29 cellular contexts compared by ENCODE assay signal in the genomic region with DNA sequence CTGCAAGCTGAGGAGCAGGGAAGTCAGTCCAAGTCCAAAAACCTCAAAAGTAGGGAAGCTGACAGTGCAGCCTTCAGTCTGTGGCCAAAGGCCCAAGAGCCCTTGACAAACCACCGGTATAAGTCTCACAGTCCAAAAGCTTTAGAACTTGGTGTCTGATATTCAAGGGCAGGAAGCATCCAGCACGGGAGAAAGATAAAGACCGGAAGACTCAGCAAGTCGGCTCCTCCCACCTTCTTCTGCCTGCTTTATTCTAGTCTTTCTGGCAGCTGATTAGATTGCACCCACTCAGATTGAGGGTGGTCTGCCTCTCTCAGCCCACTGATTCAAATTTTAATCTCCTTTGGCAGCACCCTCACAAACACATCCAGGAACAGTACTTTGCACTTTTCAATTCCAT. TPM values are rescaled to one million over a fixed set of nuclear protein-coding genes. Genes with fewer than 3 reads are reported as not detected.
DNase-seq lines count a peak whose midpoint lies in the region; ATAC-seq and TF ChIP-seq lines count a peak whose summit lies in the region.
"Had no signal": no experiment of that assay in that cellular context is flagged by ENCODE, and none has a peak within 500 bp of the region (broad histone marks: within the 10 kb centered on the region; RNA-seq: fewer than 3 reads in every experiment).

No MANE protein-coding gene starts in this region.

- H3K9me3 Mint-ChIP-seq in dendritic cell treated with granulocyte-macrophage colony-stimulating factor and Interleukin-4, amounts not matched to agents 40 ng/mL and 50 ng/mL, for 4 days: no peaks in the 10 kb centered on the region
- peaks cover 3% of the 10 kb centered on the region for H3K9me3 Mint-ChIP-seq in activated T-cell treated with anti-CD3 and anti-CD28 coated beads, Interleukin-2, amount 50 U/mL, for 24 hours
- H3K9me3 Mint-ChIP-seq: CD4-positive, CD25-positive, alpha-beta regulatory T cell; T-helper 2 cell treated with Interferon-gamma antibody and Interleukin-4, amounts not matched to agents 5 μg/mL and 100 μg/mL, for 36 hours had no signal

- ATAC-seq in left lobe of liver (no peak), sciatic nerve (no peak)

- no peak overlapping the region for H2BK5ac ChIP-seq in neuronal stem cell (ENCODE audit: low read length)

- DNase-seq in neuronal stem cell (ENCODE audit: low spot score): no peak
- DNase-seq in activated T-cell treated with anti-CD3 and anti-CD28 coated beads, Interleukin-2, amount 50 U/mL, for 24 hours: no peak
- no peak for DNase-seq in left lobe of liver (ENCODE audit: low spot score)
- DNase-seq in sciatic nerve (ENCODE audit: low spot score): no peak
- DNase-seq: activated CD4-positive, alpha-beta T cell treated with anti-CD3 and anti-CD28 coated beads for 48 hours; activated gamma-delta T cell treated with Interleukin-2 at 50 U/mL for 16 hours; activated naive CD8-positive, alpha-beta T cell treated with anti-CD3 and anti-CD28 coated beads, Interleukin-2, amount 50 U/mL, for 24 hours; activated T-cell treated with anti-CD3 and anti-CD28 coated beads, Interleukin-2, amount 50 U/mL, for 48 hours; Calu3; CD4-positive, CD25-positive, alpha-beta regulatory T cell; DMS79; hypothalamus; left colon; mesendoderm; NCI-H1092 treated with DMSO at 0.1 percent for 48 hours; NCI-H1694 treated with DMSO at 0.1 percent for 48 hours; NCI-H446 treated with DMSO at 0.1 percent for 48 hours; NCI-H774; Peyer's patch; stimulated activated CD4-positive, alpha-beta T cell treated with anti-CD3 and anti-CD28 coated beads, Interleukin-15, amount 100 ng/mL, for 24 hours; stimulated activated CD4-positive, alpha-beta T cell treated with anti-CD3 and anti-CD28 coated beads, Interleukin-4, amount 100 ng/mL, for 4 hours; WERI-Rb-1 had no signal

- H3K4me1 ChIP-seq in BLaER1 treated with 17β-estradiol and CSF1 and Interleukin-3, amounts not matched to agents 10 nM and 100 nM: peaks cover 37 to 64% (median 59%) of the 10 kb centered on the region in 10 experiments
- H3K4me1 ChIP-seq in Loucy (ENCODE audit: insufficient read depth, low read length, poor library complexity, severe bottlenecking) (peaks cover 58% of the 10 kb centered on the region), neuronal stem cell (ENCODE audit: control insufficient read depth in 2 of 2, insufficient read depth in 1 of 2, low read depth in 1 of 2, low read length in 2 of 2) (no peaks in the 10 kb centered on the region)
- H3K4me1 ChIP-seq: prostate gland had no signal

- H2AFZ ChIP-seq in Loucy (ENCODE audit: low read length) (no peak overlapping the region), neuronal stem cell (ENCODE audit: low read length) (peak overlapping the region; percentile 23)

- H3K36me3 Mint-ChIP-seq in dendritic cell treated with granulocyte-macrophage colony-stimulating factor and Interleukin-4, amounts not matched to agents 40 ng/mL and 50 ng/mL, for 4 days (ENCODE audit: low read depth): no peaks in the 10 kb centered on the region
- peaks cover 3% of the 10 kb centered on the region for H3K36me3 Mint-ChIP-seq in activated T-cell treated with anti-CD3 and anti-CD28 coated beads, Interleukin-2, amount 50 U/mL, for 24 hours (ENCODE audit: low read depth)
- H3K36me3 Mint-ChIP-seq: CD4-positive, CD25-positive, alpha-beta regulatory T cell had no signal

- H3K4ac ChIP-seq in neuronal stem cell (ENCODE audit: low read length): no peak overlapping the region

- peaks cover 0 to 20% (median 3%) of the 10 kb centered on the region in 11 experiments; a peak in 8 of 22 replicates for H3K9me3 ChIP-seq in BLaER1 treated with 17β-estradiol and CSF1 and Interleukin-3, amounts not matched to agents 10 nM and 100 nM (replicated peaks in 1 of 11)
- H3K9me3 ChIP-seq in Loucy (ENCODE audit: insufficient read depth, low read depth, low read length) (no peaks in the 10 kb centered on the region), neuronal stem cell (replicated peaks in 1 of 2; ENCODE audit: control insufficient read depth in 2 of 2, insufficient read depth in 1 of 2, low read depth in 1 of 2, low read length in 2 of 2) (no peaks in the 10 kb centered on the region)
- H3K9me3 ChIP-seq: gastroesophageal sphincter, HAP-1, Peyer's patch, prostate gland had no signal

- no peak for TF ChIP-seq CTCF in Loucy (conservative IDR thresholded peaks at IDR 0.05; ENCODE audit: low read length)

- no peaks in the 10 kb centered on the region for H3K36me3 ChIP-seq in BLaER1 treated with 17β-estradiol and CSF1 and Interleukin-3, amounts not matched to agents 10 nM and 100 nM
- H3K36me3 ChIP-seq in Loucy (ENCODE audit: insufficient read depth, low read length) (no peaks in the 10 kb centered on the region), neuronal stem cell (replicated peaks in 1 of 2; ENCODE audit: control insufficient read depth in 2 of 2, insufficient read depth in 2 of 2, low read length in 2 of 2) (no peaks in the 10 kb centered on the region)
- H3K36me3 ChIP-seq: gastroesophageal sphincter, HAP-1, Peyer's patch, prostate gland, WERI-Rb-1 had no signal

- no peak overlapping the region for H3K9ac ChIP-seq in BLaER1 treated with 17β-estradiol and CSF1 and Interleukin-3, amounts not matched to agents 10 nM and 100 nM
- H3K9ac ChIP-seq in Loucy (ENCODE audit: low read depth, low read length, poor library complexity, severe bottlenecking): no peak overlapping the region
- no peak overlapping the region for H3K9ac ChIP-seq in neuronal stem cell (ENCODE audit: low read depth, low read length, poor library complexity)

- peak overlapping the region; percentile 28 to 62 (median 42); a peak in 19 of 22 replicates for H3K4me2 ChIP-seq in BLaER1 treated with 17β-estradiol and CSF1 and Interleukin-3, amounts not matched to agents 10 nM and 100 nM
- H3K4me2 ChIP-seq in Loucy (ENCODE audit: low read depth, low read length, poor library complexity, severe bottlenecking): peak overlapping the region; percentile 57
- no peak overlapping the region for H3K4me2 ChIP-seq in neuronal stem cell (ENCODE audit: insufficient read depth, low read length, poor library complexity, severe bottlenecking)

- H3K4me1 Mint-ChIP-seq in dendritic cell treated with granulocyte-macrophage colony-stimulating factor and Interleukin-4, amounts not matched to agents 40 ng/mL and 50 ng/mL, for 4 days (ENCODE audit: low read depth): peaks cover 81% of the 10 kb centered on the region
- peaks cover 44% of the 10 kb centered on the region for H3K4me1 Mint-ChIP-seq in activated T-cell treated with anti-CD3 and anti-CD28 coated beads, Interleukin-2, amount 50 U/mL, for 24 hours (ENCODE audit: low read depth)

- H2BK120ac ChIP-seq in neuronal stem cell (ENCODE audit: low read depth, low read length): no peak overlapping the region

- no peak overlapping the region for H2BK15ac ChIP-seq in neuronal stem cell (ENCODE audit: low read length)

- intact Hi-C loops in dendritic cell treated with granulocyte-macrophage colony-stimulating factor and Interleukin-4, amounts not matched to agents 40 ng/mL and 50 ng/mL, for 4 days (cut with micrococcal nuclease): no loop called here
- intact Hi-C loops in sciatic nerve (cut with DNase I): no loop called here

- peak overlapping the region in 8 of 11 experiments; percentile 21 to 77 (median 57); a peak in 13 of 22 replicates for H3K27ac ChIP-seq in BLaER1 treated with 17β-estradiol and CSF1 and Interleukin-3, amounts not matched to agents 10 nM and 100 nM
- no peak overlapping the region for H3K27ac ChIP-seq in neuronal stem cell (replicated peaks; ENCODE audit: low read length)
- H3K27ac ChIP-seq: Peyer's patch, prostate gland, WERI-Rb-1 had no signal

- H3K18ac ChIP-seq in neuronal stem cell (ENCODE audit: low read length): no peak overlapping the region

- H4K91ac ChIP-seq in neuronal stem cell (ENCODE audit: low read depth, low read length, poor library complexity): no peak overlapping the region

- H3K4me3 ChIP-seq in BLaER1 treated with 17β-estradiol and CSF1 and Interleukin-3, amounts not matched to agents 10 nM and 100 nM: no peak overlapping the region
- no peak overlapping the region for H3K4me3 ChIP-seq in Loucy (ENCODE audit: low read length, poor library complexity, severe bottlenecking)
- no peak overlapping the region for H3K4me3 ChIP-seq in neuronal stem cell (ENCODE audit: low read length in 2 of 2)
- H3K4me3 ChIP-seq: gastroesophageal sphincter, HAP-1, Peyer's patch, prostate gland had no signal

- no peaks in the 10 kb centered on the region for H3K27me3 ChIP-seq in BLaER1 treated with 17β-estradiol and CSF1 and Interleukin-3, amounts not matched to agents 10 nM and 100 nM
- H3K27me3 ChIP-seq in Loucy (ENCODE audit: insufficient read depth, low read length, poor library complexity, severe bottlenecking) (no peaks in the 10 kb centered on the region), neuronal stem cell (ENCODE audit: control insufficient read depth in 3 of 3, insufficient read depth in 3 of 3, low read depth in 1 of 3, low read length in 3 of 3) (no peaks in the 10 kb centered on the region)
- H3K27me3 ChIP-seq: gastroesophageal sphincter, Peyer's patch had no signal

- H4K8ac ChIP-seq in neuronal stem cell (ENCODE audit: low read depth, low read length): no peak overlapping the region

- no peak overlapping the region for H3K14ac ChIP-seq in neuronal stem cell (ENCODE audit: low read length)

- H2BK12ac ChIP-seq in neuronal stem cell (ENCODE audit: low read length): no peak overlapping the region

- no peaks in the 10 kb centered on the region for H4K20me1 ChIP-seq in BLaER1 treated with 17β-estradiol and CSF1 and Interleukin-3, amounts not matched to agents 10 nM and 100 nM
- no peaks in the 10 kb centered on the region for H4K20me1 ChIP-seq in Loucy (ENCODE audit: insufficient read depth, low read length, poor library complexity, severe bottlenecking)

- H3K27ac Mint-ChIP-seq in dendritic cell treated with granulocyte-macrophage colony-stimulating factor and Interleukin-4, amounts not matched to agents 40 ng/mL and 50 ng/mL, for 4 days: peak overlapping the region; percentile 68
- no peak overlapping the region for H3K27ac Mint-ChIP-seq in activated T-cell treated with anti-CD3 and anti-CD28 coated beads, Interleukin-2, amount 50 U/mL, for 24 hours
- H3K27ac Mint-ChIP-seq: activated naive CD8-positive, alpha-beta T cell treated with anti-CD3 and anti-CD28 coated beads, Interleukin-2, amount 50 U/mL, for 24 hours; T-helper 2 cell treated with Interferon-gamma antibody and Interleukin-4, amounts not matched to agents 5 μg/mL and 100 μg/mL, for 36 hours had no signal

- H3K27me3 Mint-ChIP-seq in dendritic cell treated with granulocyte-macrophage colony-stimulating factor and Interleukin-4, amounts not matched to agents 40 ng/mL and 50 ng/mL, for 4 days: peaks cover 1% of the 10 kb centered on the region
- H3K27me3 Mint-ChIP-seq in activated T-cell treated with anti-CD3 and anti-CD28 coated beads, Interleukin-2, amount 50 U/mL, for 24 hours: no peaks in the 10 kb centered on the region
- H3K27me3 Mint-ChIP-seq: activated naive CD8-positive, alpha-beta T cell treated with anti-CD3 and anti-CD28 coated beads, Interleukin-2, amount 50 U/mL, for 24 hours had no signal

- H3K23ac ChIP-seq in neuronal stem cell (ENCODE audit: low read depth, low read length, poor library complexity): no peak overlapping the region

- no peak overlapping the region for H2AK5ac ChIP-seq in neuronal stem cell (ENCODE audit: low read depth, low read length)

- no peaks in the 10 kb centered on the region for H3K79me2 ChIP-seq in Loucy (ENCODE audit: insufficient read depth, low read length)

- H3K79me1 ChIP-seq in neuronal stem cell (ENCODE audit: low read depth, low read length): no peaks in the 10 kb centered on the region

- H3K9me2 ChIP-seq in Loucy (replicated peaks; ENCODE audit: low read depth, low read length): no peaks in the 10 kb centered on the region

- H3F3A ChIP-seq in Loucy (ENCODE audit: low read depth): peaks cover 7% of the 10 kb centered on the region; the same call in 1 of the 2 replicates

- WGBS in neuronal stem cell (ENCODE audit: extremely low coverage in 2 of 2, insufficient read length in 2 of 2, insufficient replicate concordance in 1 of 2), 2 donors: no CpG with 5 or more reads among the region's 4 CpGs

- no peak overlapping the region for H3K4me3 Mint-ChIP-seq in dendritic cell treated with granulocyte-macrophage colony-stimulating factor and Interleukin-4, amounts not matched to agents 40 ng/mL and 50 ng/mL, for 4 days
- H3K4me3 Mint-ChIP-seq in activated T-cell treated with anti-CD3 and anti-CD28 coated beads, Interleukin-2, amount 50 U/mL, for 24 hours: no peak overlapping the region
- H3K4me3 Mint-ChIP-seq: activated naive CD8-positive, alpha-beta T cell treated with anti-CD3 and anti-CD28 coated beads, Interleukin-2, amount 50 U/mL, for 24 hours; CD4-positive, CD25-positive, alpha-beta regulatory T cell; T-helper 2 cell treated with Interferon-gamma antibody and Interleukin-4, amounts not matched to agents 5 μg/mL and 100 μg/mL, for 36 hours had no signal

RNA-seq across cellular contexts. Expression of a gene that starts 43.5 kb away (rescaled TPM):
- 82.5 TPM for polyA plus RNA-seq in neuronal stem cell (2013, experiment 1 of 2)
- 81.2 TPM for polyA plus RNA-seq in neuronal stem cell (2013, experiment 2 of 2)
- total RNA-seq in left lobe of liver (0.38 TPM), sciatic nerve (23.8 TPM)
- total RNA-seq: Calu3 had no signal

Comparison
In these comparisons a context has a peak if more than half of its experiments do, and no peak if none do; other contexts are left out.
1. RNA of a gene that starts 43.5 kb away (total RNA-seq): 23.8 TPM in sciatic nerve (single experiment); 0.38 TPM in left lobe of liver (single experiment); every median in the first group is over 10 times any median in the second.